Comparison of ENCODE assay signal across 8 cellular contexts in the genomic region with DNA sequence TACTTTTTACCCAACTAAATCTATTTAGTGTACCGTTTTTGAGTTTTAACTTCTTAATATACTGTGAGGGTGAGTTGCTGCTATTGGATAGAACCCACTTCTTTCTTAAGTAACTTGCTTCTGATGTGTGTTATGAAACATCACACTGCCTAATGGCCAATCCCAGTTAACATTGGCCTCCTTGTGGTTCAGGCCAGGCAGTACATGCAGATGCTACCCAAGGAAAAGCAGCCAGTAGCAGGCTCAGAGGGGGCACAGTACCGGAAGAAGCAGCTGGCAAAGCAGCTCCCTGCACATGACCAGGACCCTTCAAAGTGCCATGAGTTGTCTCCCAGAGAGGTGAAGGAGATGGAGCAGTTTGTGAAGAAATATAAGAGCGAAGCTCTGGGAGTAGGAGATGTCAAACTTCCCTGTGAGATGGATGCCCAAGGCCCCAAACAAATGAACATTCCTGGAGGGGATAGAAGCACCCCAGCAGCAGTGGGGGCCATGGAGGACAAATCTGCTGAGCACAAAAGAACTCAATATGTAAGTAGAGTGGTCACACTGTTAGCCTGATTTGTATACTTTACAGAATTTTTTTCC. TPM values are rescaled to one million over a fixed set of nuclear protein-coding genes. Genes with fewer than 3 reads are reported as not detected.
A peak's percentile ranks its signal among the peaks of the same experiment; 100 is the strongest.
DNase-seq lines count a peak whose midpoint lies in the region; ATAC-seq and TF ChIP-seq lines count a peak whose summit lies in the region.

No MANE protein-coding gene starts in this region.

- intact Hi-C loops in activated CD4-positive, alpha-beta memory T cell treated with anti-CD3 and anti-CD28 coated beads for 36 hours (cut with micrococcal nuclease): no loop called here

- ATAC-seq in HG03280 (IDR thresholded peaks at IDR 0.05; ENCODE audit: unreplicated experiment) (peak; percentile 67), WTC11 (peak; percentile 98), HG03097 (IDR thresholded peaks at IDR 0.05; ENCODE audit: low FRiP score, unreplicated experiment) (no peak), HG02840 (IDR thresholded peaks at IDR 0.05; ENCODE audit: low FRiP score, unreplicated experiment) (no peak)

- peak; percentile 42; the same call in 1 of the 2 replicates for TF ChIP-seq CTCF in WTC11 (IDR thresholded peaks at IDR 0.05)

- H3K4me3 Mint-ChIP-seq in activated CD4-positive, alpha-beta memory T cell treated with anti-CD3 and anti-CD28 coated beads for 36 hours: no peak overlapping the region
- H3K4me3 Mint-ChIP-seq in activated CD4-positive, alpha-beta memory T cell treated with anti-CD3 and anti-CD28 coated beads, Interleukin-2, amount 10 ng/mL, durations not matched to agents 7 days and 5 days: no peak overlapping the region
- H3K4me3 Mint-ChIP-seq in WTC11: no peak overlapping the region

- CTCF ChIA-PET in activated CD4-positive, alpha-beta memory T cell treated with anti-CD3 and anti-CD28 coated beads for 36 hours (lab: Charles Lee): interaction anchor here (0.6 to 2.8 kb wide), 8 partner anchors 9 to 556 kb away, joined by 3 to 11 read pairs (median 6); no protein-coding TSS in a partner anchor
- CTCF ChIA-PET in activated CD4-positive, alpha-beta memory T cell treated with anti-CD3 and anti-CD28 coated beads, Interleukin-2, amount 10 ng/mL, durations not matched to agents 7 days and 5 days (lab: Charles Lee): interaction anchor here (0.9 to 3.5 kb wide), 5 partner anchors 9 to 116 kb away, joined by 3 to 10 read pairs (median 3); a partner anchor contains a TSS
- CTCF ChIA-PET in WTC11 (lab: Charles Lee): interaction anchor here (0.6 to 1.5 kb wide), 6 partner anchors 8 to 276 kb away, joined by 3 to 7 read pairs (median 4); a partner anchor contains a TSS

- no peak for DNase-seq in activated CD4-positive, alpha-beta memory T cell treated with anti-CD3 and anti-CD28 coated beads for 36 hours
- no peak for DNase-seq in activated CD4-positive, alpha-beta memory T cell treated with anti-CD3 and anti-CD28 coated beads, Interleukin-2, amount 10 ng/mL, durations not matched to agents 7 days and 5 days
- DNase-seq in WTC11 (ENCODE audit: low spot score): peak; percentile 32
- DNase-seq in islet precursor cell: peak; percentile 62
- DNase-seq in NCI-H2029 (lab: John Stamatoyannopoulos, UW): no peak

- POLR2A ChIA-PET in activated CD4-positive, alpha-beta memory T cell treated with anti-CD3 and anti-CD28 coated beads for 36 hours (lab: Charles Lee): no interaction called here
- POLR2A ChIA-PET in activated CD4-positive, alpha-beta memory T cell treated with anti-CD3 and anti-CD28 coated beads, Interleukin-2, amount 10 ng/mL, durations not matched to agents 7 days and 5 days (lab: Charles Lee): interaction anchor here (0.8 kb wide), 1 partner anchor 18 kb away, joined by 3 read pairs; no protein-coding TSS in a partner anchor
- POLR2A ChIA-PET in WTC11 (lab: Charles Lee): no interaction called here

- H3K27me3 Mint-ChIP-seq in activated CD4-positive, alpha-beta memory T cell treated with anti-CD3 and anti-CD28 coated beads for 36 hours: no peaks in the 10 kb centered on the region
- no peaks in the 10 kb centered on the region for H3K27me3 Mint-ChIP-seq in activated CD4-positive, alpha-beta memory T cell treated with anti-CD3 and anti-CD28 coated beads, Interleukin-2, amount 10 ng/mL, durations not matched to agents 7 days and 5 days
- no peaks in the 10 kb centered on the region for H3K27me3 Mint-ChIP-seq in WTC11 (ENCODE audit: low read depth)

- H3K9me3 Mint-ChIP-seq in activated CD4-positive, alpha-beta memory T cell treated with anti-CD3 and anti-CD28 coated beads for 36 hours: peaks cover 5% of the 10 kb centered on the region
- H3K9me3 Mint-ChIP-seq in activated CD4-positive, alpha-beta memory T cell treated with anti-CD3 and anti-CD28 coated beads, Interleukin-2, amount 10 ng/mL, durations not matched to agents 7 days and 5 days: peaks cover 5% of the 10 kb centered on the region
- peaks cover 23% of the 10 kb centered on the region for H3K9me3 Mint-ChIP-seq in WTC11

- H3K36me3 Mint-ChIP-seq in activated CD4-positive, alpha-beta memory T cell treated with anti-CD3 and anti-CD28 coated beads for 36 hours: peaks cover 45% of the 10 kb centered on the region
- H3K36me3 Mint-ChIP-seq in activated CD4-positive, alpha-beta memory T cell treated with anti-CD3 and anti-CD28 coated beads, Interleukin-2, amount 10 ng/mL, durations not matched to agents 7 days and 5 days (ENCODE audit: low read depth): peaks cover 69% of the 10 kb centered on the region
- peaks cover 47% of the 10 kb centered on the region for H3K36me3 Mint-ChIP-seq in WTC11

- peaks cover 25% of the 10 kb centered on the region for H3K4me1 Mint-ChIP-seq in activated CD4-positive, alpha-beta memory T cell treated with anti-CD3 and anti-CD28 coated beads for 36 hours (ENCODE audit: low read depth)
- H3K4me1 Mint-ChIP-seq in activated CD4-positive, alpha-beta memory T cell treated with anti-CD3 and anti-CD28 coated beads, Interleukin-2, amount 10 ng/mL, durations not matched to agents 7 days and 5 days: peaks cover 20% of the 10 kb centered on the region
- peaks cover 18% of the 10 kb centered on the region for H3K4me1 Mint-ChIP-seq in WTC11

- H3K27ac Mint-ChIP-seq in activated CD4-positive, alpha-beta memory T cell treated with anti-CD3 and anti-CD28 coated beads for 36 hours: peak overlapping the region; percentile 31
- H3K27ac Mint-ChIP-seq in activated CD4-positive, alpha-beta memory T cell treated with anti-CD3 and anti-CD28 coated beads, Interleukin-2, amount 10 ng/mL, durations not matched to agents 7 days and 5 days: no peak overlapping the region
- peak overlapping the region; percentile 85; the same call in 1 of the 2 replicates for H3K27ac Mint-ChIP-seq in WTC11

TF ChIP-seq in WTC11, 78 proteins besides CTCF, POLR2A, EP300 and RAD21:
- TF ChIP-seq CREB1 (CRISPR knock-in tag; IDR thresholded peaks at IDR 0.05) (no peak), FOXP1 (CRISPR knock-in tag; IDR thresholded peaks at IDR 0.05; ENCODE audit: borderline replicate concordance) (no peak), ELF4 (CRISPR knock-in tag; IDR thresholded peaks at IDR 0.05; ENCODE audit: low read depth) (no peak), JUN (CRISPR knock-in tag; IDR thresholded peaks at IDR 0.05) (no peak), MYBL2 (CRISPR knock-in tag; IDR thresholded peaks at IDR 0.05) (no peak), CBFB (CRISPR knock-in tag; IDR thresholded peaks at IDR 0.05; ENCODE audit: low read depth) (no peak), ZNF671 (CRISPR knock-in tag; IDR thresholded peaks at IDR 0.05) (no peak), ZNF423 (CRISPR knock-in tag; IDR thresholded peaks at IDR 0.05) (no peak), ZNF232 (CRISPR knock-in tag; IDR thresholded peaks at IDR 0.05) (no peak), SOX15 (CRISPR knock-in tag; IDR thresholded peaks at IDR 0.05) (no peak)
- TF ChIP-seq, protein P1, sequence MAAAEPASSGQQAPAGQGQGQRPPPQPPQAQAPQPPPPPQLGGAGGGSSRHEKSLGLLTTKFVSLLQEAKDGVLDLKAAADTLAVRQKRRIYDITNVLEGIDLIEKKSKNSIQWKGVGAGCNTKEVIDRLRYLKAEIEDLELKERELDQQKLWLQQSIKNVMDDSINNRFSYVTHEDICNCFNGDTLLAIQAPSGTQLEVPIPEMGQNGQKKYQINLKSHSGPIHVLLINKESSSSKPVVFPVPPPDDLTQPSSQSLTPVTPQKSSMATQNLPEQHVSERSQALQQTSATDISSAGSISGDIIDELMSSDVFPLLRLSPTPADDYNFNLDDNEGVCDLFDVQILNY (CRISPR knock-in tag; IDR thresholded peaks at IDR 0.05): no peak
- TF ChIP-seq, protein P2, sequence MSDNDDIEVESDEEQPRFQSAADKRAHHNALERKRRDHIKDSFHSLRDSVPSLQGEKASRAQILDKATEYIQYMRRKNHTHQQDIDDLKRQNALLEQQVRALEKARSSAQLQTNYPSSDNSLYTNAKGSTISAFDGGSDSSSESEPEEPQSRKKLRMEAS (CRISPR knock-in tag; IDR thresholded peaks at IDR 0.05): no peak
- TF ChIP-seq, protein P3, sequence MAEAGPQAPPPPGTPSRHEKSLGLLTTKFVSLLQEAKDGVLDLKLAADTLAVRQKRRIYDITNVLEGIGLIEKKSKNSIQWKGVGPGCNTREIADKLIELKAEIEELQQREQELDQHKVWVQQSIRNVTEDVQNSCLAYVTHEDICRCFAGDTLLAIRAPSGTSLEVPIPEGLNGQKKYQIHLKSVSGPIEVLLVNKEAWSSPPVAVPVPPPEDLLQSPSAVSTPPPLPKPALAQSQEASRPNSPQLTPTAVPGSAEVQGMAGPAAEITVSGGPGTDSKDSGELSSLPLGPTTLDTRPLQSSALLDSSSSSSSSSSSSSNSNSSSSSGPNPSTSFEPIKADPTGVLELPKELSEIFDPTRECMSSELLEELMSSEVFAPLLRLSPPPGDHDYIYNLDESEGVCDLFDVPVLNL (CRISPR knock-in tag; IDR thresholded peaks at IDR 0.05; ENCODE audit: borderline replicate concordance, low read depth): no peak

RNA-seq across cellular contexts. Expression of a gene that starts 39.7 kb away (rescaled TPM):
- total RNA-seq in activated CD4-positive, alpha-beta memory T cell treated with anti-CD3 and anti-CD28 coated beads for 36 hours: 10 to 100 TPM; 81.8 to 90.6 TPM
- total RNA-seq in activated CD4-positive, alpha-beta memory T cell treated with anti-CD3 and anti-CD28 coated beads, Interleukin-2, amount 10 ng/mL, durations not matched to agents 7 days and 5 days: 100 to 1,000 TPM; 134 to 140 TPM
- 48.5 to 49.9 TPM (median 49.5 TPM) in 3 replicates for total RNA-seq in WTC11 (2021)

Comparison
In these comparisons a context has a peak if more than half of its experiments do, and no peak if none do; other contexts are left out.
1. DNase-seq: peak in WTC11 (single experiment) and islet precursor cell (single experiment); none in activated CD4-positive, alpha-beta memory T cell treated with anti-CD3 and anti-CD28 coated beads for 36 hours (single experiment), activated CD4-positive, alpha-beta memory T cell treated with anti-CD3 and anti-CD28 coated beads, Interleukin-2, amount 10 ng/mL, durations not matched to agents 7 days and 5 days (single experiment) and NCI-H2029 (single experiment).
2. ATAC-seq: peak in HG03280 (single experiment) and WTC11 (single experiment); none in HG03097 (single experiment) and HG02840 (single experiment).